21 cellular contexts compared by ENCODE assay signal in genomic region chr3:184752361-184752760, GRCh38. TPM values are rescaled to one million over a fixed set of nuclear protein-coding genes. Genes with fewer than 3 reads are reported as not detected.
DNase-seq lines count a peak whose midpoint lies in the region; ATAC-seq and TF ChIP-seq lines count a peak whose summit lies in the region.
"Had no signal": no experiment of that assay in that cellular context is flagged by ENCODE, and none has a peak within 500 bp of the region (broad histone marks: within the 10 kb centered on the region; RNA-seq: fewer than 3 reads in every experiment).

No MANE protein-coding gene starts in this region.

- H3K79me2 ChIP-seq in Karpas-422 (ENCODE audit: low read length) (no peaks in the 10 kb centered on the region), neural progenitor cell (ENCODE audit: low read depth) (no peaks in the 10 kb centered on the region)

- no peak overlapping the region for H3K4me3 Mint-ChIP-seq in dendritic cell treated with granulocyte-macrophage colony-stimulating factor and Interleukin-4, amounts not matched to agents 40 ng/mL and 50 ng/mL, for 4 days
- H3K4me3 Mint-ChIP-seq in neural progenitor cell: no peak overlapping the region
- H3K4me3 Mint-ChIP-seq in effector memory CD8-positive, alpha-beta T cell: no peak overlapping the region
- H3K4me3 Mint-ChIP-seq: CD14-positive monocyte had no signal

- ATAC-seq in effector memory CD8-positive, alpha-beta T cell (replicated peaks): no peak
- ATAC-seq: HCT116, Panc1 had no signal

- no peak overlapping the region for H3K4me3 ChIP-seq in BLaER1
- no peak overlapping the region for H3K4me3 ChIP-seq in Karpas-422 (ENCODE audit: low read length)
- no peak overlapping the region for H3K4me3 ChIP-seq in neural progenitor cell
- H3K4me3 ChIP-seq: MG63 had no signal

- DNase-seq in Karpas-422 (peak; percentile 58), neural progenitor cell (ENCODE audit: low spot score) (no peak), UCSD-AML1 (lab: John Stamatoyannopoulos, UW; ENCODE audit: unreplicated experiment) (no peak), NCI-H1417 (lab: John Stamatoyannopoulos, UW) (no peak)
- DNase-seq in stimulated activated naive CD4-positive, alpha-beta T cell (lab: John Stamatoyannopoulos, UW): no peak
- no peak for DNase-seq in effector memory CD8-positive, alpha-beta T cell
- DNase-seq: 8988T; GOT3; MG63; NCI-H1417 treated with DMSO at 0.1 percent for 48 hours; NCI-H187; NCI-H446 treated with DMSO at 0.1 percent for 48 hours; NCI-H774; NK-92 treated with Interleukin-12 subunit alpha and Interleukin-12 subunit beta, amount 100 ng/mL, for 24 hours; SIG-M5; SK-N-SH had no signal

- TF ChIP-seq CTCF in neural progenitor cell (IDR thresholded peaks at IDR 0.05): no peak

- H3K9ac ChIP-seq in BLaER1: no peak overlapping the region
- no peak overlapping the region for H3K9ac ChIP-seq in Karpas-422 (ENCODE audit: low read length)
- no peak overlapping the region for H3K9ac ChIP-seq in neural progenitor cell
- H3K9ac ChIP-seq: SK-N-SH had no signal

- H3K27me3 ChIP-seq in BLaER1 (no peaks in the 10 kb centered on the region), Karpas-422 (ENCODE audit: low read length) (no peaks in the 10 kb centered on the region; the same call in 1 of the 2 replicates), neural progenitor cell (no peaks in the 10 kb centered on the region)
- H3K27me3 ChIP-seq: MG63 had no signal

- no peaks in the 10 kb centered on the region for H3K9me3 Mint-ChIP-seq in dendritic cell treated with granulocyte-macrophage colony-stimulating factor and Interleukin-4, amounts not matched to agents 40 ng/mL and 50 ng/mL, for 4 days
- peaks cover 4% of the 10 kb centered on the region for H3K9me3 Mint-ChIP-seq in neural progenitor cell
- no peaks in the 10 kb centered on the region for H3K9me3 Mint-ChIP-seq in effector memory CD8-positive, alpha-beta T cell
- H3K9me3 Mint-ChIP-seq: CD14-positive monocyte had no signal

- no peaks in the 10 kb centered on the region for H4K20me1 ChIP-seq in BLaER1
- no peaks in the 10 kb centered on the region for H4K20me1 ChIP-seq in Karpas-422 (ENCODE audit: insufficient read depth, low read depth, low read length)
- H4K20me1 ChIP-seq in neural progenitor cell (ENCODE audit: low read depth): no peaks in the 10 kb centered on the region

- H3K27ac Mint-ChIP-seq in dendritic cell treated with granulocyte-macrophage colony-stimulating factor and Interleukin-4, amounts not matched to agents 40 ng/mL and 50 ng/mL, for 4 days: peak overlapping the region; percentile 77
- peak overlapping the region; percentile 72 for H3K27ac Mint-ChIP-seq in neural progenitor cell
- peak overlapping the region in 1 of 2 donors; percentile 56 for H3K27ac Mint-ChIP-seq in effector memory CD8-positive, alpha-beta T cell

- peak overlapping the region; percentile 67 for H3K4me2 ChIP-seq in BLaER1
- no peak overlapping the region for H3K4me2 ChIP-seq in Karpas-422 (ENCODE audit: low read depth, low read length, poor library complexity, severe bottlenecking)
- H3K4me2 ChIP-seq in neural progenitor cell: no peak overlapping the region
- H3K4me2 ChIP-seq: SK-N-SH had no signal

- peaks cover 65% of the 10 kb centered on the region for H3K4me1 Mint-ChIP-seq in dendritic cell treated with granulocyte-macrophage colony-stimulating factor and Interleukin-4, amounts not matched to agents 40 ng/mL and 50 ng/mL, for 4 days (ENCODE audit: low read depth)
- H3K4me1 Mint-ChIP-seq in neural progenitor cell: peaks cover 37% of the 10 kb centered on the region
- peaks cover 8 to 11% of the 10 kb centered on the region in 2 donors for H3K4me1 Mint-ChIP-seq in effector memory CD8-positive, alpha-beta T cell (ENCODE audit: low read depth in 2 of 2)

- H3K27ac ChIP-seq in BLaER1: 0 out of 2 replicates have a peak overlapping the region, but pooled peaks have one; percentile 16
- no peak overlapping the region for H3K27ac ChIP-seq in Karpas-422 (ENCODE audit: low read length)
- no peak overlapping the region for H3K27ac ChIP-seq in neural progenitor cell

- intact Hi-C loops in dendritic cell treated with granulocyte-macrophage colony-stimulating factor and Interleukin-4, amounts not matched to agents 40 ng/mL and 50 ng/mL, for 4 days (cut with micrococcal nuclease): no loop called here

- no peaks in the 10 kb centered on the region for H3K9me3 ChIP-seq in BLaER1
- no peaks in the 10 kb centered on the region for H3K9me3 ChIP-seq in Karpas-422 (ENCODE audit: low read length)
- H3K9me3 ChIP-seq in neural progenitor cell (ENCODE audit: low read depth): no peaks in the 10 kb centered on the region
- H3K9me3 ChIP-seq: MG63, SK-N-SH had no signal

- peaks cover 44% of the 10 kb centered on the region for H3K4me1 ChIP-seq in BLaER1
- peaks cover 41% of the 10 kb centered on the region for H3K4me1 ChIP-seq in Karpas-422 (ENCODE audit: low read length)
- H3K4me1 ChIP-seq in neural progenitor cell: peaks cover 35% of the 10 kb centered on the region

- H3K36me3 Mint-ChIP-seq in dendritic cell treated with granulocyte-macrophage colony-stimulating factor and Interleukin-4, amounts not matched to agents 40 ng/mL and 50 ng/mL, for 4 days (ENCODE audit: low read depth): no peaks in the 10 kb centered on the region
- H3K36me3 Mint-ChIP-seq in neural progenitor cell: no peaks in the 10 kb centered on the region
- H3K36me3 Mint-ChIP-seq in effector memory CD8-positive, alpha-beta T cell (ENCODE audit: insufficient read depth): peaks cover 10% of the 10 kb centered on the region
- H3K36me3 Mint-ChIP-seq: CD14-positive monocyte had no signal

- H3K27me3 Mint-ChIP-seq in dendritic cell treated with granulocyte-macrophage colony-stimulating factor and Interleukin-4, amounts not matched to agents 40 ng/mL and 50 ng/mL, for 4 days: peaks cover 9% of the 10 kb centered on the region
- peaks cover 6% of the 10 kb centered on the region for H3K27me3 Mint-ChIP-seq in neural progenitor cell (ENCODE audit: insufficient read depth, low read depth)
- H3K27me3 Mint-ChIP-seq in effector memory CD8-positive, alpha-beta T cell: peaks cover 36 to 41% of the 10 kb centered on the region in 2 donors

- peaks cover 16% of the 10 kb centered on the region for H3F3A ChIP-seq in neural progenitor cell (ENCODE audit: low read depth)

- H2AFZ ChIP-seq in Karpas-422 (ENCODE audit: low read length): no peak overlapping the region
- H2AFZ ChIP-seq in neural progenitor cell (replicated peaks): no peak overlapping the region

- H3K36me3 ChIP-seq in BLaER1: no peaks in the 10 kb centered on the region
- no peaks in the 10 kb centered on the region for H3K36me3 ChIP-seq in Karpas-422 (ENCODE audit: insufficient read depth, low read length)
- H3K36me3 ChIP-seq in neural progenitor cell: no peaks in the 10 kb centered on the region
- H3K36me3 ChIP-seq: MG63 had no signal

- no peaks in the 10 kb centered on the region for H3K9me2 ChIP-seq in Karpas-422 (replicated peaks; ENCODE audit: insufficient read depth, low read length)
- H3K9me2 ChIP-seq: SK-N-SH had no signal

RNA-seq across cellular contexts. Expression of gene MAGEF1, which starts 40.5 kb away (rescaled TPM):
- total RNA-seq in Karpas-422 (2014; rRNA removed; shearing (Covaris generic); ENCODE audit: low replicate concordance): 50.8 and 123 TPM in 2 replicates
- total RNA-seq in neural progenitor cell (ENCODE audit: low replicate concordance): 73.9 and 88.1 TPM in 2 replicates

RNA-seq across cellular contexts. Expression of gene VPS8, which starts 59.6 kb away (rescaled TPM):
- total RNA-seq in Karpas-422 (2014; rRNA removed; shearing (Covaris generic); ENCODE audit: low replicate concordance): 77.5 and 168 TPM in 2 replicates
- total RNA-seq in neural progenitor cell (ENCODE audit: low replicate concordance): 49.1 and 93.1 TPM in 2 replicates
